20 cellular contexts compared by ENCODE assay signal in the genomic region with DNA sequence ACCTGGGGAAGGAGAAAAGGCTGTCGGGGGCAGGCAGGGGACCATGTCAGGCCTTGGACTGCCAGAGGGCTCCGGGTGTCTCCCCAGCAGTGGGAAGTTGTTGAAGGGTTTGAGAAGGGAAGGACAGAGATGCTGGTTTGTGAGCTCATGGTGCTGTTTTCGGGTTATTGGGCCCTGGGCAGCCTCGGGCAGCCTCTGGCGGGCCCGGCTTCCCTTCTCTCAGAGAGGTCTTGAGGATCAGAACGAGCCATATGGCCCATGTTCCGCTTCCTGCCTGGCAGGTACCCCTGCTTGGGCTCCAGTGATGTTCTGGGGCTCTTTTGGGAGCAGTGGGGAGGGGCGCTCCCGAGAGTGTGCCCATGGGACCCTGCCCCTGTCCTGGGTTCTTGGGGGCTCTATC.
"Had no signal": no experiment of that assay in that cellular context is flagged by ENCODE, and none has a peak within 500 bp of the region (broad histone marks: within the 10 kb centered on the region; RNA-seq: fewer than 3 reads in every experiment).

No MANE protein-coding gene starts in this region.

- FAIRE-seq: endometrium, TTC549 had no signal

- H3K4me1 ChIP-seq: sigmoid colon, spleen, tibial artery, vagina had no signal

- H3K36me3 ChIP-seq: left ventricle myocardium inferior, sigmoid colon, spleen, tibial artery, vagina had no signal

- H3K27ac ChIP-seq: coronary artery, left ventricle myocardium inferior, sigmoid colon, spleen, tibial artery, vagina had no signal

- H3K9me3 ChIP-seq: left ventricle myocardium inferior, sigmoid colon, spleen, tibial artery, vagina had no signal

- H3K27me3 ChIP-seq: vagina had no signal

- DNase-seq: activated CD4-positive, alpha-beta T cell treated with anti-CD3 and anti-CD28 coated beads for 36 hours; activated CD4-positive, alpha-beta T cell treated with anti-CD3 and anti-CD28 coated beads, Interleukin-2, amount 50 U/mL, for 48 hours; activated gamma-delta T cell treated with Interleukin-2 at 50 U/mL for 16 hours; activated T-cell treated with anti-CD3 and anti-CD28 coated beads for 4 hours; erythroblast; foreskin melanocyte; left ventricle myocardium inferior; mammary epithelial cell; naive thymus-derived CD4-positive, alpha-beta T cell; sigmoid colon; spleen; stimulated activated CD4-positive, alpha-beta T cell treated with anti-CD3 and anti-CD28 coated beads, Interleukin-4, amount 100 ng/mL, for 4 hours; stimulated activated naive B cell treated with anti-CD40 and anti-IgM and Interleukin-4, amounts not matched to agents 10 μg/mL and 1 μg/mL and 100 μg/mL, for 72 hours; tibial artery had no signal

- H3K4me3 ChIP-seq: coronary artery, left ventricle myocardium inferior, sigmoid colon, spleen, tibial artery, vagina had no signal

- ATAC-seq: activated CD4-positive, alpha-beta T cell treated with anti-CD3 and anti-CD28 coated beads for 36 hours; activated naive CD4-positive, alpha-beta T cell treated with anti-CD3 and anti-CD28 coated beads, Interleukin-2, amount 50 U/mL, for 72 hours; naive thymus-derived CD4-positive, alpha-beta T cell; stimulated activated naive B cell treated with anti-CD40 and anti-IgM and Interleukin-4, amounts not matched to agents 10 μg/mL and 1 μg/mL and 100 μg/mL, for 72 hours; WTC11 had no signal
